In the genomic region with DNA sequence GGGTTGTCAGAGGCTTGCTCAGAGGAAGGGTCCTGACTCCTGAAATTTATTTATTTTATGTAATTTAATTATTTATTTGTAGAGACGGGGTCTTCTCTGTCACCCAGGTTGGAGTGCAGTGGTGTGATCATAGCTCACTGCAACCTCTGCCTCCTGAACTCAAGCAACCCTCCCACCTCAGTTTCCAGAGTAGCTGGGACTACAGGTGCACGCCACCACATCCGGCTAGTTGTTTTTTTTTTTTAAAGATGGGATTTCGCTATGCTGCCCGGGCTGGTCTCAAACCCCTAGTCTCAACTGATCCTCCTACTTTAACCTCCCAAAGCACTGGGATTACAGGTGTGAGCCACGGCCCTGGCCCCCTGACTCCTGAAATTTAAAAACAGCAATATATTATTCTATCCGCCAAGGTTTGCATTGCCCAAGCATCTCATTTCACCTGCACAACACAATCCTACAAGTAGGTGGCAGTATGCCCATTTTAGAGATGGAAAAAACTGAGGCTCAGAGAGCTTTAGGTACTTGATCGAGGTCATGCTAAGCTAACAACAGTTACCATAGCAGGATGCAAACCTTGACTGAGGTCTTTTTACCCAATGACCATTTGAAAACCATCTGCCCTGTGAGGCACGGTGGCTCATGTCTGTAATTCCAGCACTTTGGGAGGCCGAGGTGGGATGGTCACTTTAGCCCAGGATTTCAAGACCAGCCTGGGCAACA, we compare ENCODE assay signal across 8 cellular contexts. TPM values are rescaled to one million over a fixed set of nuclear protein-coding genes. Genes with fewer than 3 reads are reported as not detected.
DNase-seq lines count a peak whose midpoint lies in the region; ATAC-seq and TF ChIP-seq lines count a peak whose summit lies in the region.

No MANE protein-coding gene starts in this region.

- in situ Hi-C loops in astrocyte of the spinal cord (cut with HindIII; ENCODE audit: low sequenced_read_pairs) = no loop called here

- no peak overlapping the region for H2AK5ac ChIP-seq in mesendoderm (ENCODE audit: low read length)

- peak; percentile 37 for TF ChIP-seq CTCF in astrocyte of the spinal cord (IDR thresholded peaks at IDR 0.05; ENCODE audit: low read depth, low read length)

- H2BK5ac ChIP-seq in mesendoderm (ENCODE audit: low read length) = no peak overlapping the region

- H2BK120ac ChIP-seq in mesendoderm (ENCODE audit: low read depth, low read length) = no peak overlapping the region

- no peak overlapping the region for H4K8ac ChIP-seq in mesendoderm (ENCODE audit: low read depth, low read length)

- no peaks in the 10 kb centered on the region for H3K36me3 ChIP-seq in mesendoderm (ENCODE audit: control insufficient read depth, insufficient read depth, low read length)

- no peak overlapping the region for H3K4ac ChIP-seq in mesendoderm (ENCODE audit: low read depth, low read length)

- H2BK15ac ChIP-seq in mesendoderm (replicated peaks; ENCODE audit: low read depth) = no peak overlapping the region

- H3K4me3 ChIP-seq in astrocyte of the spinal cord (ENCODE audit: low read depth, low read length) (no peak overlapping the region), mesendoderm (ENCODE audit: low read length) (no peak overlapping the region)

- H3K27ac ChIP-seq in mesendoderm (ENCODE audit: low read depth, low read length) = no peak overlapping the region

- no peaks in the 10 kb centered on the region for H3K79me1 ChIP-seq in mesendoderm (ENCODE audit: low read length)

- ATAC-seq in HG03439 (IDR thresholded peaks at IDR 0.05; ENCODE audit: unreplicated experiment) (no peak), GM18909 (IDR thresholded peaks at IDR 0.05; ENCODE audit: poor library complexity, unreplicated experiment) (no peak)

- no peaks in the 10 kb centered on the region for H3K79me2 ChIP-seq in mesendoderm (ENCODE audit: control insufficient read depth, insufficient read depth, low read length)

- DNase-seq in activated CD4-positive, alpha-beta T cell treated with anti-CD3 and anti-CD28 coated beads for 48 hours = peak; percentile 40
- DNase-seq in activated CD4-positive, alpha-beta T cell treated with anti-CD3 and anti-CD28 coated beads, Interleukin-2, amount 50 U/mL, for 1 hour = no peak
- DNase-seq in NCI-H2171 treated with DMSO at 0.1 percent for 48 hours (lab: John Stamatoyannopoulos, UW) (peak; percentile 26), astrocyte of the spinal cord (ENCODE audit: low read depth, low spot score) (peak; percentile 36), mesendoderm (peak; percentile 68)
- no peak for DNase-seq in stimulated activated CD8-positive, alpha-beta memory T cell treated with anti-CD3 and anti-CD28 coated beads, Interleukin-4, amount 100 ng/mL, for 48 hours

- no peak overlapping the region for H3K4me2 ChIP-seq in mesendoderm (ENCODE audit: low read length)

- no peaks in the 10 kb centered on the region for H3K4me1 ChIP-seq in mesendoderm (ENCODE audit: control insufficient read depth, low read depth, low read length)

- no peak overlapping the region for H3K56ac ChIP-seq in mesendoderm (ENCODE audit: low read length)

- H3K23ac ChIP-seq in mesendoderm (ENCODE audit: low read length) = no peak overlapping the region

- H3K18ac ChIP-seq in mesendoderm (ENCODE audit: low read length) = no peak overlapping the region

- no peak overlapping the region for H3K9ac ChIP-seq in mesendoderm (ENCODE audit: low read length)

- no peaks in the 10 kb centered on the region for H3K27me3 ChIP-seq in mesendoderm (ENCODE audit: insufficient read depth, low read length, poor library complexity)

- no peak overlapping the region for H4K5ac ChIP-seq in mesendoderm (ENCODE audit: low read length)

- no CpG with 5 or more reads among the region's 10 CpGs for WGBS in mesendoderm (ENCODE audit: extremely low coverage, insufficient coverage, low lambda C conversion rate)

RNA-seq across cellular contexts. Expression of gene ARHGEF18, which starts 18.1 kb away (rescaled TPM):
- 13.9 TPM for polyA plus RNA-seq in mesendoderm (2013, experiment 1 of 2)
- polyA plus RNA-seq in mesendoderm (2013, experiment 2 of 2) = 16.4 TPM

Comparison
In these comparisons a context has a peak if more than half of its experiments do, and no peak if none do; other contexts are left out.
1. DNase-seq: peak in activated CD4-positive, alpha-beta T cell treated with anti-CD3 and anti-CD28 coated beads for 48 hours (single experiment), NCI-H2171 treated with DMSO at 0.1 percent for 48 hours (single experiment), astrocyte of the spinal cord (single experiment) and mesendoderm (single experiment); none in activated CD4-positive, alpha-beta T cell treated with anti-CD3 and anti-CD28 coated beads, Interleukin-2, amount 50 U/mL, for 1 hour (single experiment) and stimulated activated CD8-positive, alpha-beta memory T cell treated with anti-CD3 and anti-CD28 coated beads, Interleukin-4, amount 100 ng/mL, for 48 hours (single experiment).